Comparison of ENCODE assay signal across 17 cellular contexts in the genomic region with DNA sequence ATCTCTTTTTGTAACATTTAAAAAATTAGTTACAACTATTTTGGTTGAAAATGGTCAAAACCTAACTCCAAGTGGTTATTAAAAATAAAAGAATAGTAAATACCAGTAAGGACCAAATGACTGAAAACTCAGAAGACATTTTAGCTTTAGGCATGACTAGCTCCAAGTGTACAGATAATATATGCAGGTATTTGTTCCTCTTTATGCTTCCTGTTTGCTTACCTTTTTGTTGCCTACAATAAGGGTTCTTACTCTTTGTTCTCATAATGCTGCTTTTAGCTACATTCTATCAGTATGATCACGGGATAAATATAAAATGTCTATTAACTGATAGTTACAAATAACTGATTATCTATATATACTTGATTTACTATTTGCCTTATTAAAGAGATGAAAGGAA.
DNase-seq lines count a peak whose midpoint lies in the region; ATAC-seq and TF ChIP-seq lines count a peak whose summit lies in the region.
"Had no signal": no experiment of that assay in that cellular context is flagged by ENCODE, and none has a peak within 500 bp of the region (broad histone marks: within the 10 kb centered on the region; RNA-seq: fewer than 3 reads in every experiment).

No MANE protein-coding gene starts in this region.

- ATAC-seq in GM19463 (IDR thresholded peaks at IDR 0.05; ENCODE audit: unreplicated experiment) (peak; percentile 59), HG02678 (IDR thresholded peaks at IDR 0.05; ENCODE audit: unreplicated experiment) (peak; percentile 67), HG03175 (IDR thresholded peaks at IDR 0.05; ENCODE audit: unreplicated experiment) (peak; percentile 70)
- ATAC-seq: naive thymus-derived CD8-positive, alpha-beta T cell; pancreas had no signal

- no peak for TF ChIP-seq POLR2A in thyroid gland (IDR thresholded peaks at IDR 0.05)

- no peaks in the 10 kb centered on the region for H3K4me1 ChIP-seq in thyroid gland
- H3K4me1 ChIP-seq: pancreas had no signal

- DNase-seq in NCI-H2227 (lab: John Stamatoyannopoulos, UW; ENCODE audit: unreplicated experiment): no peak
- no peak for DNase-seq in thyroid gland
- DNase-seq in amygdala (lab: John Stamatoyannopoulos, UW): no peak
- no peak for DNase-seq in A172 (ENCODE audit: low spot score)
- DNase-seq: activated CD4-positive, alpha-beta T cell treated with anti-CD3 and anti-CD28 coated beads, Interleukin-2, amount 50 U/mL, for 1 hour; cortex of kidney; GOT3; islet precursor cell; mammary epithelial cell; naive thymus-derived CD8-positive, alpha-beta T cell; NCI-H1417 treated with DMSO at 0.1 percent for 48 hours; NCI-H226; pancreas had no signal

- intact Hi-C loops in thyroid gland (cut with DNase I): no loop called here

- 92 to 96% methylated on average over 1 of the region's 1 CpG for WGBS in thyroid gland, 2 donors

- H3K9me3 ChIP-seq in thyroid gland: no peaks in the 10 kb centered on the region
- H3K9me3 ChIP-seq: pancreas had no signal

- H3K36me3 ChIP-seq in thyroid gland: no peaks in the 10 kb centered on the region
- H3K36me3 ChIP-seq: pancreas had no signal

- TF ChIP-seq CTCF in thyroid gland (IDR thresholded peaks at IDR 0.05): no peak

- no peak overlapping the region for H3K4me3 ChIP-seq in thyroid gland (replicated peaks in 1 of 3)
- H3K4me3 ChIP-seq: hepatocyte, pancreas had no signal

- no peaks in the 10 kb centered on the region for H3K27me3 ChIP-seq in thyroid gland
- H3K27me3 ChIP-seq: hepatocyte, pancreas had no signal

- H3K27ac ChIP-seq in thyroid gland: no peak overlapping the region
- H3K27ac ChIP-seq: hepatocyte, pancreas had no signal
